ENCODE assay signal across 10 cellular contexts in genomic region chr1:26701266-26701994, GRCh38. TPM values are rescaled to one million over a fixed set of nuclear protein-coding genes. Genes with fewer than 3 reads are reported as not detected.
DNase-seq lines count a peak whose midpoint lies in the region; ATAC-seq and TF ChIP-seq lines count a peak whose summit lies in the region.
"Had no signal": no experiment of that assay in that cellular context is flagged by ENCODE, and none has a peak within 500 bp of the region (broad histone marks: within the 10 kb centered on the region; RNA-seq: fewer than 3 reads in every experiment).

No MANE protein-coding gene starts in this region.

- peak overlapping the region; percentile 89 for H3K4me2 ChIP-seq in Loucy (ENCODE audit: low read depth, low read length, poor library complexity, severe bottlenecking)

- peaks cover 17% of the 10 kb centered on the region for H3K4me1 Mint-ChIP-seq in CD8-positive, alpha-beta T cell (ENCODE audit: low read depth)

- H3K36me3 Mint-ChIP-seq in CD8-positive, alpha-beta T cell = peaks cover 27% of the 10 kb centered on the region

- H2AFZ ChIP-seq in Loucy (ENCODE audit: low read length) (no peak overlapping the region), neuron (ENCODE audit: low read depth, low read length) (no peak overlapping the region)

- H3K9me3 Mint-ChIP-seq in CD8-positive, alpha-beta T cell = no peaks in the 10 kb centered on the region
- H3K9me3 Mint-ChIP-seq: CD14-positive monocyte had no signal

- no peak for DNase-seq in CD8-positive, alpha-beta T cell
- DNase-seq in testis = no peak
- no peak for DNase-seq in stimulated activated CD4-positive, alpha-beta T cell treated with anti-CD3 and anti-CD28 coated beads, Interleukin-4, amount 100 ng/mL, for 1 hour
- no peak for DNase-seq in activated CD4-positive, alpha-beta T cell treated with anti-CD3 and anti-CD28 coated beads for 1 hour
- DNase-seq: effector CD8-positive, alpha-beta T cell had no signal

- TF ChIP-seq POLR2A in testis (IDR thresholded peaks at IDR 0.05) = no peak

- ATAC-seq in CD8-positive, alpha-beta T cell = no peak
- no peak for ATAC-seq in HG03521 (IDR thresholded peaks at IDR 0.05; ENCODE audit: unreplicated experiment)

- CTCF ChIA-PET in CD8-positive, alpha-beta T cell (lab: Charles Lee) = interaction anchor here (0.7 to 8.2 kb wide), 9 partner anchors 9 to 109 kb away, joined by 3 to 73 read pairs (median 3); partner anchors contain the start of gene PIGV

- no peaks in the 10 kb centered on the region for H3K36me3 ChIP-seq in CD8-positive, alpha-beta T cell (ENCODE audit: insufficient read depth, low read length)
- peaks cover 11% of the 10 kb centered on the region; the same call in 1 of the 2 replicates for H3K36me3 ChIP-seq in Loucy (ENCODE audit: insufficient read depth, low read length)
- no peaks in the 10 kb centered on the region for H3K36me3 ChIP-seq in endocrine pancreas (ENCODE audit: control insufficient read depth, insufficient read depth, low read length)
- peaks cover 15% of the 10 kb centered on the region for H3K36me3 ChIP-seq in neuron (ENCODE audit: insufficient read depth, low read length)
- H3K36me3 ChIP-seq in testis (ENCODE audit: low read depth, missing control alignments) = no peaks in the 10 kb centered on the region

- no peak for TF ChIP-seq CTCF in CD8-positive, alpha-beta T cell (IDR thresholded peaks at IDR 0.05)
- TF ChIP-seq CTCF in Loucy (conservative IDR thresholded peaks at IDR 0.05; ENCODE audit: low read length) (no peak), testis (IDR thresholded peaks at IDR 0.05) (no peak)

- POLR2A ChIA-PET in CD8-positive, alpha-beta T cell (lab: Charles Lee) = interaction anchor here (1.0 to 13.1 kb wide), 6 partner anchors 9 to 99 kb away, joined by 3 to 224 read pairs (median 7); partner anchors contain the start of gene PIGV

- H3K9me2 ChIP-seq in Loucy (replicated peaks; ENCODE audit: low read depth, low read length) = no peaks in the 10 kb centered on the region

- H3K4me3 Mint-ChIP-seq in CD8-positive, alpha-beta T cell = no peak overlapping the region

- H3K79me2 ChIP-seq in Loucy (ENCODE audit: insufficient read depth, low read length) = peaks cover 100% of the 10 kb centered on the region

- intact Hi-C loops in CD8-positive, alpha-beta T cell (cut with DNase I, micrococcal nuclease) = no loop called here
- intact Hi-C loops in testis (cut with DNase I; ENCODE audit: low total_unique reads) = no loop called here

- WGBS in testis, 2 donors = 62 to 66% methylated on average over 5 of the region's 5 CpGs

- peak overlapping the region; percentile 96 for H3K9ac ChIP-seq in Loucy (ENCODE audit: low read depth, low read length, poor library complexity, severe bottlenecking)
- H3K9ac ChIP-seq in endocrine pancreas (ENCODE audit: control insufficient read depth, insufficient read depth, low read length) = no peak overlapping the region

- H3K27me3 Mint-ChIP-seq in CD8-positive, alpha-beta T cell (ENCODE audit: low read depth) = no peaks in the 10 kb centered on the region

- H3K4me3 ChIP-seq in CD8-positive, alpha-beta T cell (ENCODE audit: low read depth, low read length) = peak overlapping the region; percentile 8
- H3K4me3 ChIP-seq in Loucy (ENCODE audit: low read length, poor library complexity, severe bottlenecking) = peak overlapping the region; percentile 80
- peak overlapping the region; percentile 7 for H3K4me3 ChIP-seq in endocrine pancreas (ENCODE audit: control insufficient read depth, insufficient read depth, low read length)
- peak overlapping the region; percentile 56 for H3K4me3 ChIP-seq in neuron (ENCODE audit: low read length)
- H3K4me3 ChIP-seq in testis = no peak overlapping the region

- H3K9me3 ChIP-seq in CD8-positive, alpha-beta T cell (ENCODE audit: low read length) = no peaks in the 10 kb centered on the region
- H3K9me3 ChIP-seq in Loucy (ENCODE audit: insufficient read depth, low read depth, low read length) (no peaks in the 10 kb centered on the region), endocrine pancreas (ENCODE audit: control insufficient read depth, low read length) (no peaks in the 10 kb centered on the region), neuron (ENCODE audit: low read length) (no peaks in the 10 kb centered on the region), testis (no peaks in the 10 kb centered on the region)

- H3K4me1 ChIP-seq in CD8-positive, alpha-beta T cell (ENCODE audit: insufficient read depth, low read length) = peaks cover 79% of the 10 kb centered on the region
- H3K4me1 ChIP-seq in Loucy (ENCODE audit: insufficient read depth, low read length, poor library complexity, severe bottlenecking) (peaks cover 79% of the 10 kb centered on the region), endocrine pancreas (ENCODE audit: control insufficient read depth, insufficient read depth, low read length) (peaks cover 27% of the 10 kb centered on the region), neuron (ENCODE audit: insufficient read depth, low read length) (peaks cover 46% of the 10 kb centered on the region), testis (peaks cover 56% of the 10 kb centered on the region)

- peaks cover 86% of the 10 kb centered on the region for H4K20me1 ChIP-seq in Loucy (ENCODE audit: insufficient read depth, low read length, poor library complexity, severe bottlenecking)

- no peak overlapping the region for H3K27ac ChIP-seq in CD8-positive, alpha-beta T cell (ENCODE audit: low read depth, low read length)
- no peak overlapping the region for H3K27ac ChIP-seq in testis

- H3K27ac Mint-ChIP-seq in CD8-positive, alpha-beta T cell = no peak overlapping the region

- H3F3A ChIP-seq in Loucy (ENCODE audit: low read depth) = no peaks in the 10 kb centered on the region

- H3K27me3 ChIP-seq in CD8-positive, alpha-beta T cell (ENCODE audit: insufficient read depth, low read length) = no peaks in the 10 kb centered on the region
- H3K27me3 ChIP-seq in Loucy (ENCODE audit: insufficient read depth, low read length, poor library complexity, severe bottlenecking) (peaks cover 9% of the 10 kb centered on the region), endocrine pancreas (ENCODE audit: control insufficient read depth, insufficient read depth, low read length) (no peaks in the 10 kb centered on the region), neuron (ENCODE audit: insufficient read depth, low read length) (no peaks in the 10 kb centered on the region), testis (no peaks in the 10 kb centered on the region)

RNA-seq across cellular contexts. Expression of gene ARID1A, which starts 5.6 kb away (rescaled TPM):
- 100 to 1,000 TPM; 104 to 105 TPM for total RNA-seq in CD8-positive, alpha-beta T cell
- total RNA-seq in testis = 100 to 1,000 TPM; 106 to 119 TPM
- polyA plus RNA-seq in testis (ENCODE audit: insufficient read depth, low read depth, low replicate concordance) = 53.7 TPM

Comparison
In these comparisons a context has a peak if more than half of its experiments do, and no peak if none do; other contexts are left out.
1. H3K4me3 ChIP-seq: peak in CD8-positive, alpha-beta T cell (single experiment), Loucy (single experiment), endocrine pancreas (single experiment) and neuron (single experiment); none in testis (0 of 2).